Comparison of ENCODE assay signal across 1 cellular context in the genomic region with DNA sequence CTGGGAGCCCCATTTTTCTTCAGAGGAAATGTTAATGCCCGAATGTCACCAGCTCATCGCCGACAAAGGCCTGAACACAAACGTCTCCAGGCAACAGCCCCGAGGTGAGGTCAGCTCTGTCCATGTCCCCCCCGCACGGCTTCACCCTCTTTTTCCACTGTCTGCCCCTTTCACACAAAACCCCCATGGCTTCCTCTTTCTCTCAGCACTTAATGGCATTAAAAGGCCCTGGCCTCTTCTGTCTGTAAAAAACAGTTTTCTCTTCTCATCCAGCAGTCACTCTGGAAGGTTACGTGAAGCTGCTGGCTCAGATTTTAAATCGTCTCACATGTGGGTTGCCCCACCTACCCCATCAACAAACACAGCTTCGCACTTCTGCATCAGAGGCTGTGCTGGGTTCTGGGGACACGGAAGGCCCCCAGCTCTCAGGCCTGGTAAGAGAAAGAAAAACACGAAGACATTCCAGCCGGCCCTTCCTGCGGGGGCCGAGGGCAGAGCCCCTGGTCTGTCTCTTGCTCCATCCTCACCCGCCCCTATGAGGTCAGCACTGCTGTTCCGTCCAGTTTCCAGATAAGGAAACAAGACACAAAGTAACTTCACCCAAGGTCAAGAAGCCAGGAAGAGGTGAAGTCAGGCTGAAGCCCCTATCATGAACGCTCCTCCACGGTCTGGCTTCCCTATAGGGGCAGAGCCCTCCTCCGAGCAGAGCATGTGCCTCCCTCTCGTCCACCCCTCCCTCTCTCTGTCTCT.
TF ChIP-seq lines count a peak whose summit lies in the region.

No MANE protein-coding gene starts in this region.

TF ChIP-seq in K562, 482 proteins besides CTCF, POLR2A, EP300 and RAD21 (continued from another document and continues in another):
- TF ChIP-seq LARP7 (IDR thresholded peaks at IDR 0.05) (no peak), KDM4B (IDR thresholded peaks at IDR 0.05; ENCODE audit: borderline replicate concordance in 2 of 2, low read depth in 1 of 2) (no peak), ARNT (IDR thresholded peaks at IDR 0.05) (peak in 1 of 2 experiments; percentile 45; a peak in 1 of 4 replicates), RB1 (IDR thresholded peaks at IDR 0.05; ENCODE audit: low read depth) (no peak; the same call in 1 of the 2 replicates), LEF1 (IDR thresholded peaks at IDR 0.05) (peak; percentile 69), ATF7 (IDR thresholded peaks at IDR 0.05) (peak; percentile 95), ZSCAN32 (CRISPR knock-in tag; IDR thresholded peaks at IDR 0.05) (no peak), SREBF1 (IDR thresholded peaks at IDR 0.05; ENCODE audit: borderline replicate concordance, low read depth, low read length) (no peak), NFE2L1 (tag; IDR thresholded peaks at IDR 0.05; ENCODE audit: borderline replicate concordance, low read depth) (no peak), TCF7 (IDR thresholded peaks at IDR 0.05; ENCODE audit: borderline replicate concordance) (0 out of 2 replicates have a peak, but pooled peaks have one; percentile 43), SMAD1 (IDR thresholded peaks at IDR 0.05; ENCODE audit: low read depth, low read length, partially characterized antibody) (no peak), THRAP3 (IDR thresholded peaks at IDR 0.05; ENCODE audit: borderline replicate concordance) (no peak), HMG20A (CRISPR knock-in tag; conservative IDR thresholded peaks at IDR 0.05) (no peak), ZNF274 (IDR thresholded peaks at IDR 0.05; ENCODE audit: borderline replicate concordance, low read depth, low read length) (no peak), SPI1 (IDR thresholded peaks at IDR 0.05; ENCODE audit: borderline replicate concordance, low read depth, low read length) (peak; percentile 55; the same call in 1 of the 2 replicates), STAT5A (IDR thresholded peaks at IDR 0.05; ENCODE audit: borderline replicate concordance, low read length) (no peak), BCOR (IDR thresholded peaks at IDR 0.05) (no peak), CBFA2T3 (IDR thresholded peaks at IDR 0.05) (peak; percentile 85), POLR2AphosphoS2 (IDR thresholded peaks at IDR 0.05; ENCODE audit: low read length) (no peak), SNIP1 (IDR thresholded peaks at IDR 0.05; ENCODE audit: low read depth) (no peak), CHD7 (IDR thresholded peaks at IDR 0.05; ENCODE audit: low read depth, low read length) (no peak), ZNF224 (CRISPR knock-in tag; IDR thresholded peaks at IDR 0.05) (no peak), ZZZ3 (IDR thresholded peaks at IDR 0.05) (no peak), ZNF282 (CRISPR knock-in tag; IDR thresholded peaks at IDR 0.05) (no peak), RBM17 (IDR thresholded peaks at IDR 0.05; ENCODE audit: borderline replicate concordance, low read depth, low read length) (no peak), JUNB (CRISPR knock-in tag; conservative IDR thresholded peaks at IDR 0.05) (no peak), SNRNP70 (optimal IDR thresholded peaks at IDR 0.05; ENCODE audit: low read depth, low read length) (no peak)
- TF ChIP-seq, protein P1, sequence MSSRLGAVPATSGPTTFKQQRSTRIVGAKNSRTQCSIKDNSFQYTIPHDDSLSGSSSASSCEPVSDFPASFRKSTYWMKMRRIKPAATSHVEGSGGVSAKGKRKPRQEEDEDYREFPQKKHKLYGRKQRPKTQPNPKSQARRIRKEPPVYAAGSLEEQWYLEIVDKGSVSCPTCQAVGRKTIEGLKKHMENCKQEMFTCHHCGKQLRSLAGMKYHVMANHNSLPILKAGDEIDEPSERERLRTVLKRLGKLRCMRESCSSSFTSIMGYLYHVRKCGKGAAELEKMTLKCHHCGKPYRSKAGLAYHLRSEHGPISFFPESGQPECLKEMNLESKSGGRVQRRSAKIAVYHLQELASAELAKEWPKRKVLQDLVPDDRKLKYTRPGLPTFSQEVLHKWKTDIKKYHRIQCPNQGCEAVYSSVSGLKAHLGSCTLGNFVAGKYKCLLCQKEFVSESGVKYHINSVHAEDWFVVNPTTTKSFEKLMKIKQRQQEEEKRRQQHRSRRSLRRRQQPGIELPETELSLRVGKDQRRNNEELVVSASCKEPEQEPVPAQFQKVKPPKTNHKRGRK (tag; IDR thresholded peaks at IDR 0.05), result no peak
- TF ChIP-seq, protein P2, sequence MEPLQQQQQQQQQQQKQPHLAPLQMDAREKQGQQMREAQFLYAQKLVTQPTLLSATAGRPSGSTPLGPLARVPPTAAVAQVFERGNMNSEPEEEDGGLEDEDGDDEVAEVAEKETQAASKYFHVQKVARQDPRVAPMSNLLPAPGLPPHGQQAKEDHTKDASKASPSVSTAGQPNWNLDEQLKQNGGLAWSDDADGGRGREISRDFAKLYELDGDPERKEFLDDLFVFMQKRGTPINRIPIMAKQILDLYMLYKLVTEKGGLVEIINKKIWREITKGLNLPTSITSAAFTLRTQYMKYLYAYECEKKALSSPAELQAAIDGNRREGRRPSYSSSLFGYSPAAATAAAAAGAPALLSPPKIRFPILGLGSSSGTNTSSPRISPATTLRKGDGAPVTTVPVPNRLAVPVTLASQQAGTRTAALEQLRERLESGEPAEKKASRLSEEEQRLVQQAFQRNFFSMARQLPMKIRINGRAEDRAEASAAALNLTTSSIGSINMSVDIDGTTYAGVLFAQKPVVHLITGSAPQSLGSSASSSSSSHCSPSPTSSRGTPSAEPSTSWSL (CRISPR knock-in tag; IDR thresholded peaks at IDR 0.05; ENCODE audit: borderline replicate concordance), result no peak
- TF ChIP-seq, protein P3, sequence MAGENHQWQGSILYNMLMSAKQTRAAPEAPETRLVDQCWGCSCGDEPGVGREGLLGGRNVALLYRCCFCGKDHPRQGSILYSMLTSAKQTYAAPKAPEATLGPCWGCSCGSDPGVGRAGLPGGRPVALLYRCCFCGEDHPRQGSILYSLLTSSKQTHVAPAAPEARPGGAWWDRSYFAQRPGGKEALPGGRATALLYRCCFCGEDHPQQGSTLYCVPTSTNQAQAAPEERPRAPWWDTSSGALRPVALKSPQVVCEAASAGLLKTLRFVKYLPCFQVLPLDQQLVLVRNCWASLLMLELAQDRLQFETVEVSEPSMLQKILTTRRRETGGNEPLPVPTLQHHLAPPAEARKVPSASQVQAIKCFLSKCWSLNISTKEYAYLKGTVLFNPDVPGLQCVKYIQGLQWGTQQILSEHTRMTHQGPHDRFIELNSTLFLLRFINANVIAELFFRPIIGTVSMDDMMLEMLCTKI (IDR thresholded peaks at IDR 0.05; ENCODE audit: partially characterized antibody), result no peak
- TF ChIP-seq, protein P4, sequence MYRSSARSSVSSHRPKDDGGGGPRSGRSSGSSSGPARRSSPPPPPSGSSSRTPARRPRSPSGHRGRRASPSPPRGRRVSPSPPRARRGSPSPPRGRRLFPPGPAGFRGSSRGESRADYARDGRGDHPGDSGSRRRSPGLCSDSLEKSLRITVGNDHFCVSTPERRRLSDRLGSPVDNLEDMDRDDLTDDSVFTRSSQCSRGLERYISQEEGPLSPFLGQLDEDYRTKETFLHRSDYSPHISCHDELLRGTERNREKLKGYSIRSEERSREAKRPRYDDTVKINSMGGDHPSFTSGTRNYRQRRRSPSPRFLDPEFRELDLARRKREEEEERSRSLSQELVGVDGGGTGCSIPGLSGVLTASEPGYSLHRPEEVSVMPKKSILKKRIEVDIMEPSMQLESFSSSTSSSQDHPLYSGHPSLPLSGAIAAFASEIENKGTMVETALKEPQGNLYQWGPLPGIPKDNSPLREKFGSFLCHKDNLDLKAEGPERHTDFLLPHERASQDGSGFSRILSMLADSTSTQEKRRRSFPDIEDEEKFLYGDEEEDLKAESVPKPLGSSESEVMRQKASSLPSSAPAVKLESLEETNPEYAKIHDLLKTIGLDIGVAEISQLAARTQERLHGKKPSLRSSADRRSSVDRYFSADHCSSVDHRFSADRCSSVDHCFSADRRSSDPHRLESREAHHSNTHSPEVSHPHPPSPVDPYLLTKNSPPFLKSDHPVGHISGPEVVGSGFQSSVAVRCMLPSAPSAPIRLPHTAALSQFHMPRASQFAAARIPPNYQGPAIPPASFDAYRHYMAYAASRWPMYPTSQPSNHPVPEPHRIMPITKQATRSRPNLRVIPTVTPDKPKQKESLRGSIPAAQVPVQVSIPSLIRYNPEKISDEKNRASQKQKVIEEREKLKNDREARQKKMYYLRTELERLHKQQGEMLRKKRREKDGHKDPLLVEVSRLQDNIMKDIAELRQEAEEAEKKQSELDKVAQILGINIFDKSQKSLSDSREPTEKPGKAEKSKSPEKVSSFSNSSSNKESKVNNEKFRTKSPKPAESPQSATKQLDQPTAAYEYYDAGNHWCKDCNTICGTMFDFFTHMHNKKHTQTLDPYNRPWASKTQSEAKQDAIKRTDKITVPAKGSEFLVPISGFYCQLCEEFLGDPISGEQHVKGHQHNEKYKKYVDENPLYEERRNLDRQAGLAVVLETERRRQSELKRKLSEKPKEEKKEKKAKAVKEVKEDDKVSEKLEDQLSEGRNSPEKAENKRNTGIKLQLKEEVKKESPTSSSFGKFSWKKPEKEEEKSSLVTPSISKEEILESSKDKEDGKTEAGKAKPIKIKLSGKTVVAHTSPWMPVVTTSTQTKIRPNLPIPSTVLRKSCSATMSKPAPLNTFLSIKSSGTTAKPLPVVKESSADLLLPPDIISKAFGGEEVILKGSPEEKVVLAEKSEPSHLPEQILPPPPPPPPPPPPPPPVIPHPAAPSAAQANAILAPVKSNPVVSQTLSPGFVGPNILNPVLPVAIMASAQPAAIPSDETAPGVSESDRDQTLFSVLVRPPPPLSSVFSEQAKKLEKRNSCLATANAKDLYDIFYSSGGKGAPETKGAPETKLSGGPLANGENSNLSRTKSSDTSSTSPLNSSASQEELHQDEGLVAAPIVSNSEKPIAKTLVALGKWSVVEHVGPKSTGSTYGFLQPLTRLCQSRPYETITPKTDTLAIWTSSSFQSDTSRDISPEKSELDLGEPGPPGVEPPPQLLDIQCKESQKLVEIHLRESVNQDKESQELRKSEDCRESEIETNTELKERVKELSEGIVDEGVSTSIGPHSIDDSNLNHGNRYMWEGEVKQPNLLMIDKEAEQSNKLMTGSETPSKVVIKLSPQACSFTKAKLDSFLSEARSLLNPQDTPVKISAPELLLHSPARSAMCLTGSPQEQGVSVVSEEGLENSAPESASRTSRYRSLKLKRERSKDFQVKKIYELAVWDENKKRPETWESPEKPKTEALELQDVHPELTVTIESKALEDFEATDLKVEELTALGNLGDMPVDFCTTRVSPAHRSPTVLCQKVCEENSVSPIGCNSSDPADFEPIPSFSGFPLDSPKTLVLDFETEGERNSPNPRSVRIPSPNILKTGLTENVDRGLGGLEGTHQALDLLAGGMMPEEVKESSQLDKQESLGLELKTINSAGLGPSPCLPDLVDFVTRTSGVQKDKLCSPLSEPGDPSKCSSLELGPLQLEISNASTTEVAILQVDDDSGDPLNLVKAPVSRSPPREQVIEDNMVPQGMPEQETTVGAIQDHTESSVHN (IDR thresholded peaks at IDR 0.05; ENCODE audit: borderline replicate concordance in 1 of 2, low read depth in 1 of 2), result no peak
